Comparison of ENCODE assay signal across 11 cellular contexts in the genomic region with DNA sequence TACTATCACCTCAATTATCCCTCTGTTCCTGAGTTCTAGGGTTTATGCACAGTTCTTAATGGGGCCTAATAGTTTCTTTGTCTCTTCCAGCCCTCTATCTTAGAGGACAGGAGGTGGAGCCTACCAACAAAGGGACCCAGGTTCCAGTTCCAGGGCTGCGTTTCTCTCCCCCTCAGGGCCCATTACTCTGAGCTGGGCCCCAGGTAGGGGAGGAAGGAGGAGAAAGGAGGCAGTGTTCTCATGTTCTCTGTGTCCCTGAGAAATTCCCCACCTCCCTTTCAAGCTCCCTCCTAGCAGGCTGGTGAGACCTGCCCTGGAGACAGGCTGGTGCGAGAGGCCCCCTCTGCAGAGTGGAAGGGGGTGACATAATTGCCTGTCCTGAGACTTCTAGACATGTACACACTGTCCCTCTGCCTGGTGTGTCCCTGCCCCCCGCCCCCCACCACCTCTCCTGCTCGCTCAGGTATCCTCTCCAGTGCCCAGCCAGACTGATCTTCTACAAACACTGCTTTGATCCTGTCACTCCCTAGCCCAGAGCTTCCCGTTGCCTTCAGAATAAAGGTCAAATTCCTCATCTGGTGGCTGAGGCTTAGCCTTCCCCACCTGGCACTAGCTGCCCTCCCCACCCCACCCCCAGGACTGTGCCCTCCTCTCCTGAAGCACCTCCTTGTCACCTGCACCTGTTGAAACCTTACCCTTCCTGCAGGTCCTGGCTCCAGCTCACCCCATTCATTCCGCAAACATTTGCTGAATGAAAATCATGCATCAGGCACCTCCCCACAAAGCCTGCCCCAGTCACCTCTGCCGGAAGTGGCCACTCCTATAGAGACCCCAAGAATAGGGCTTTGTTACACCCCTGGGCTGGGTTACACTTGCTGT. TPM values are rescaled to one million over a fixed set of nuclear protein-coding genes. Genes with fewer than 3 reads are reported as not detected.
DNase-seq lines count a peak whose midpoint lies in the region; ATAC-seq and TF ChIP-seq lines count a peak whose summit lies in the region.
"Had no signal": no experiment of that assay in that cellular context is flagged by ENCODE, and none has a peak within 500 bp of the region (broad histone marks: within the 10 kb centered on the region; RNA-seq: fewer than 3 reads in every experiment).

No MANE protein-coding gene starts in this region.

- H3K27me3 ChIP-seq in HUES6 (ENCODE audit: control insufficient read depth, insufficient read depth, low read length) (no peaks in the 10 kb centered on the region), esophagus muscularis mucosa (no peaks in the 10 kb centered on the region), stomach (no peaks in the 10 kb centered on the region)
- H3K27me3 ChIP-seq: MG63 had no signal

- TF ChIP-seq EP300 in esophagus muscularis mucosa (IDR thresholded peaks at IDR 0.05) (no peak), stomach (IDR thresholded peaks at IDR 0.05) (no peak)

- H3K27ac ChIP-seq in HUES6 (ENCODE audit: low read depth, low read length) (peak overlapping the region; percentile 85; the same call in 1 of the 2 replicates), esophagus muscularis mucosa (replicated peaks in 1 of 4) (peak overlapping the region in 3 of 4 donors; percentile 63 to 72 (median 64)), stomach (peak overlapping the region; percentile 72 to 89 (median 84))

- TF ChIP-seq POLR2A in esophagus muscularis mucosa (IDR thresholded peaks at IDR 0.05; ENCODE audit: low read depth) (no peak), stomach (IDR thresholded peaks at IDR 0.05) (no peak)

- intact Hi-C loops in esophagus muscularis mucosa (cut with DNase I), result no loop called here
- intact Hi-C loops in stomach (cut with DNase I; ENCODE audit: low total_unique reads), result no loop called here

- H3K4me3 ChIP-seq in HUES6 (ENCODE audit: low read depth, low read length) (peak overlapping the region; percentile 3; the same call in 1 of the 2 replicates), esophagus muscularis mucosa (no peak overlapping the region), stomach (no peak overlapping the region)
- H3K4me3 ChIP-seq: MG63 had no signal

- H3K9me3 ChIP-seq in HUES6 (ENCODE audit: control insufficient read depth, insufficient read depth, low read depth, low read length), result no peaks in the 10 kb centered on the region
- no peaks in the 10 kb centered on the region for H3K9me3 ChIP-seq in esophagus muscularis mucosa
- H3K9me3 ChIP-seq in stomach, result no peaks in the 10 kb centered on the region
- H3K9me3 ChIP-seq: MG63 had no signal

- DNase-seq in NCI-H748 treated with DMSO at 0.1 percent for 48 hours (lab: John Stamatoyannopoulos, UW), result peak; percentile 72
- no peak for DNase-seq in esophagus muscularis mucosa (ENCODE audit: extremely low spot score)
- peak; percentile 71 for DNase-seq in stomach
- no peak for DNase-seq in activated T-cell treated with anti-CD3 and anti-CD28 coated beads for 4 hours
- DNase-seq in germinal center (ENCODE audit: low spot score), result no peak
- no peak for DNase-seq in NK-92 treated with Interleukin-12 subunit alpha and Interleukin-12 subunit beta, amount 100 ng/mL, for 24 hours (lab: John Stamatoyannopoulos, UW)
- DNase-seq: foreskin melanocyte had no signal

- 84% methylated on average over 5 of the region's 7 CpGs for WGBS in esophagus muscularis mucosa
- 29 to 60% (median 41%) methylated on average over 6 to 7 of the region's 7 CpGs for WGBS in stomach, 5 donors

- H3K9ac ChIP-seq in HUES6 (ENCODE audit: low read length), result peak overlapping the region; percentile 77
- H3K9ac ChIP-seq: parathyroid adenoma had no signal

- peaks cover 49% of the 10 kb centered on the region for H3K4me1 ChIP-seq in HUES6 (ENCODE audit: control insufficient read depth, insufficient read depth, low read length)
- H3K4me1 ChIP-seq in esophagus muscularis mucosa, result peaks cover 15 to 37% (median 34%) of the 10 kb centered on the region in 4 donors
- peaks cover 25 to 43% (median 34%) of the 10 kb centered on the region in 4 donors for H3K4me1 ChIP-seq in stomach

- TF ChIP-seq CTCF in esophagus muscularis mucosa (IDR thresholded peaks at IDR 0.05) (no peak), stomach (IDR thresholded peaks at IDR 0.05) (no peak)

- H3K36me3 ChIP-seq in HUES6 (ENCODE audit: control insufficient read depth, insufficient read depth, low read length) (no peaks in the 10 kb centered on the region), esophagus muscularis mucosa (no peaks in the 10 kb centered on the region), stomach (no peaks in the 10 kb centered on the region)
- H3K36me3 ChIP-seq: MG63 had no signal

- no peak for ATAC-seq in HG02973 (IDR thresholded peaks at IDR 0.05; ENCODE audit: unreplicated experiment)

RNA-seq across cellular contexts. Expression of gene KRT8, which starts 21.1 kb away (rescaled TPM):
- total RNA-seq in esophagus muscularis mucosa (100 to 1,000 TPM; 136 to 508 (median 387) TPM), stomach (1,000 to 10,000 TPM in 1 of 5 donors, 100 to 1,000 TPM in 3, 10 to 100 TPM in 1; 71.2 to 1,740 (median 566) TPM)
- 1,000 to 10,000 TPM in 1 of 3 donors, 100 to 1,000 TPM in 2; 361 to 1,687 (median 767) TPM for polyA plus RNA-seq in stomach

RNA-seq across cellular contexts. Expression of gene KRT18, which starts 23.0 kb away (rescaled TPM):
- 10 to 100 TPM; 19.7 to 42.5 (median 23.6) TPM for total RNA-seq in esophagus muscularis mucosa
- total RNA-seq in stomach, result 100 to 1,000 TPM in 4 of 5 donors, 10 to 100 TPM in 1; 68.3 to 648 (median 309) TPM
- 100 to 1,000 TPM; 369 to 525 (median 391) TPM for polyA plus RNA-seq in stomach

Comparison
In these comparisons a context has a peak if more than half of its experiments do, and no peak if none do; other contexts are left out.
1. DNase-seq: peak in NCI-H748 treated with DMSO at 0.1 percent for 48 hours (single experiment) and stomach (single experiment); none in esophagus muscularis mucosa (single experiment), activated T-cell treated with anti-CD3 and anti-CD28 coated beads for 4 hours (single experiment), germinal center (single experiment) and NK-92 treated with Interleukin-12 subunit alpha and Interleukin-12 subunit beta, amount 100 ng/mL, for 24 hours (single experiment).
2. Peak in every context shown above with its lines, with median percentiles within 50 percentile points of each other: H3K27ac ChIP-seq.